Comparison of ENCODE assay signal across 37 cellular contexts in the genomic region with DNA sequence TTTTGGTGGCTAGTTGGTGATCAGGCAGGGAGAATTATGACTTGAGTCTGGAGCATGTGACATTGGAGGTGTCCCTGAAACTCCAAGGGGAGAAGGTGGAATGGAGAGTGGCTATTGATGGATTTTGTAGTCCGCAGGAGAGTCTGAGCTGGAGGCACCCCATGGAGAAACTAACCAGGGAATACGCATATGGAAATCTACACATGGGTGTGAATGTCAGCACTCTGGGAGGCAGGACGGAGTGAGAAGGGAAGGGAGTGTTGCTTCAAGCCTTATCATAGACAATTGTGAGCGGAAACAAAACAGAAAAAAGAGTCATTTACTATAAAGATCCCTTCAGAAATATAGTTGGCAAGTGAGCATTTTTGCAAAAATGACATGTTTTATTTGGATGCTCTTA. TPM values are rescaled to one million over a fixed set of nuclear protein-coding genes. Genes with fewer than 3 reads are reported as not detected.
"Had no signal": no experiment of that assay in that cellular context is flagged by ENCODE, and none has a peak within 500 bp of the region (broad histone marks: within the 10 kb centered on the region; RNA-seq: fewer than 3 reads in every experiment).

No MANE protein-coding gene starts in this region.

- H3K9me3 Mint-ChIP-seq: activated CD4-positive, alpha-beta memory T cell treated with anti-CD3 and anti-CD28 coated beads for 36 hours; activated CD4-positive, alpha-beta T cell treated with anti-CD3 and anti-CD28 coated beads, Interleukin-2, amount 10 ng/mL, durations not matched to agents 24 days and 14 days; activated naive CD4-positive, alpha-beta T cell treated with anti-CD3 and anti-CD28 coated beads, Interleukin-2, amount 10 ng/mL, durations not matched to agents 7 days and 5 days; activated naive CD8-positive, alpha-beta T cell treated with anti-CD3 and anti-CD28 coated beads, Interleukin-2, amount 10 ng/mL, durations not matched to agents 7 days and 5 days; activated T-helper 1 cell treated with anti-CD3 and anti-CD28 coated beads, Interleukin-12 subunit alpha, Interleukin-12 subunit beta, Interleukin-2, Interleukin-4 antibody, amounts not matched to agents 30 ng/mL and 10 ng/mL and 1 ng/mL, durations not matched to agents 14 hours and 24 hours and 36 hours; neural crest cell; stimulated activated naive CD8-positive, alpha-beta T cell treated with anti-CD3 and anti-CD28 coated beads, Interleukin-15, Interleukin-2, amounts not matched to agents 100 ng/mL and 50 ng/mL, for 24 hours; type B pancreatic cell had no signal

- DNase-seq: activated CD4-positive, alpha-beta memory T cell treated with anti-CD3 and anti-CD28 coated beads for 36 hours; activated CD4-positive, alpha-beta T cell treated with anti-CD3 and anti-CD28 coated beads, Interleukin-2, amount 10 ng/mL, durations not matched to agents 24 days and 14 days; activated CD8-positive, alpha-beta memory T cell treated with anti-CD3 and anti-CD28 coated beads, Interleukin-2, amount 50 U/mL, for 4 hours; activated gamma-delta T cell; activated naive CD4-positive, alpha-beta T cell treated with anti-CD3 and anti-CD28 coated beads, Interleukin-2, amount 10 ng/mL, durations not matched to agents 7 days and 5 days; activated naive CD8-positive, alpha-beta T cell treated with anti-CD3 and anti-CD28 coated beads, Interleukin-2, amount 10 ng/mL, durations not matched to agents 7 days and 5 days; activated T-cell treated with anti-CD3 and anti-CD28 coated beads, Interleukin-2, amount 50 U/mL, for 1 hour; amniotic stem cell; brain microvascular endothelial cell; dorsolateral prefrontal cortex; effector memory CD4-positive, alpha-beta T cell; foreskin keratinocyte; heart left ventricle; left lung; midbrain; naive thymus-derived CD4-positive, alpha-beta T cell; occipital lobe; right lobe of liver; stimulated activated CD4-positive, alpha-beta T cell treated with anti-CD3 and anti-CD28 coated beads, Interleukin-12 subunit alpha, Interleukin-12 subunit beta, amount 100 ng/mL, for 4 hours; stimulated activated CD4-positive, alpha-beta T cell treated with anti-CD3 and anti-CD28 coated beads, Interleukin-4, amount 100 ng/mL, for 1 hour; T-helper 1 cell had no signal

- H3K9me3 ChIP-seq: heart left ventricle, left lung, right lobe of liver, thoracic aorta, vagina had no signal

- H3K27ac ChIP-seq: brain microvascular endothelial cell, coronary artery, dorsolateral prefrontal cortex, foreskin keratinocyte, heart left ventricle, left lung, right lobe of liver, thoracic aorta, vagina, VCaP had no signal

- H3K27me3 ChIP-seq: brain microvascular endothelial cell, right lobe of liver, vagina had no signal

- H3K4me3 ChIP-seq: coronary artery, dorsolateral prefrontal cortex, heart left ventricle, left lung, right lobe of liver, thoracic aorta, vagina had no signal

- H3K4me3 Mint-ChIP-seq: activated CD4-positive, alpha-beta memory T cell treated with anti-CD3 and anti-CD28 coated beads for 36 hours; activated CD4-positive, alpha-beta T cell treated with anti-CD3 and anti-CD28 coated beads, Interleukin-2, amount 10 ng/mL, durations not matched to agents 24 days and 14 days; activated naive CD4-positive, alpha-beta T cell treated with anti-CD3 and anti-CD28 coated beads, Interleukin-2, amount 10 ng/mL, durations not matched to agents 7 days and 5 days; activated naive CD8-positive, alpha-beta T cell treated with anti-CD3 and anti-CD28 coated beads, Interleukin-2, amount 10 ng/mL, durations not matched to agents 7 days and 5 days; activated T-helper 1 cell treated with anti-CD3 and anti-CD28 coated beads, Interleukin-12 subunit alpha, Interleukin-12 subunit beta, Interleukin-2, Interleukin-4 antibody, amounts not matched to agents 30 ng/mL and 10 ng/mL and 1 ng/mL, durations not matched to agents 14 hours and 24 hours and 36 hours; naive thymus-derived CD4-positive, alpha-beta T cell; neural crest cell; stimulated activated naive CD8-positive, alpha-beta T cell treated with anti-CD3 and anti-CD28 coated beads, Interleukin-15, Interleukin-2, amounts not matched to agents 100 ng/mL and 50 ng/mL, for 24 hours; type B pancreatic cell had no signal

- H3K4me1 Mint-ChIP-seq: activated CD4-positive, alpha-beta T cell treated with anti-CD3 and anti-CD28 coated beads, Interleukin-2, amount 10 ng/mL, durations not matched to agents 24 days and 14 days; activated naive CD4-positive, alpha-beta T cell treated with anti-CD3 and anti-CD28 coated beads, Interleukin-2, amount 10 ng/mL, durations not matched to agents 7 days and 5 days; activated naive CD8-positive, alpha-beta T cell treated with anti-CD3 and anti-CD28 coated beads, Interleukin-2, amount 10 ng/mL, durations not matched to agents 7 days and 5 days; naive thymus-derived CD4-positive, alpha-beta T cell; neural crest cell had no signal

- ATAC-seq: activated CD4-positive, CD25-positive, alpha-beta regulatory T cell treated with anti-CD3 and anti-CD28 coated beads, Interleukin-2, amount 50 U/mL, for 24 hours; esophagus mucosa; foreskin keratinocyte; heart left ventricle; left lung; naive thymus-derived CD4-positive, alpha-beta T cell had no signal

- H3K36me3 Mint-ChIP-seq: activated CD4-positive, alpha-beta memory T cell treated with anti-CD3 and anti-CD28 coated beads for 36 hours; activated naive CD4-positive, alpha-beta T cell treated with anti-CD3 and anti-CD28 coated beads, Interleukin-2, amount 10 ng/mL, durations not matched to agents 7 days and 5 days; activated naive CD8-positive, alpha-beta T cell treated with anti-CD3 and anti-CD28 coated beads, Interleukin-2, amount 10 ng/mL, durations not matched to agents 7 days and 5 days; naive thymus-derived CD4-positive, alpha-beta T cell; type B pancreatic cell had no signal

- H3K27ac Mint-ChIP-seq: activated CD4-positive, alpha-beta memory T cell treated with anti-CD3 and anti-CD28 coated beads for 36 hours; activated CD4-positive, alpha-beta T cell treated with anti-CD3 and anti-CD28 coated beads, Interleukin-2, amount 10 ng/mL, durations not matched to agents 24 days and 14 days; activated naive CD4-positive, alpha-beta T cell treated with anti-CD3 and anti-CD28 coated beads, Interleukin-2, amount 10 ng/mL, durations not matched to agents 7 days and 5 days; activated naive CD8-positive, alpha-beta T cell treated with anti-CD3 and anti-CD28 coated beads, Interleukin-2, amount 10 ng/mL, durations not matched to agents 7 days and 5 days; activated T-helper 1 cell treated with anti-CD3 and anti-CD28 coated beads, Interleukin-12 subunit alpha, Interleukin-12 subunit beta, Interleukin-2, Interleukin-4 antibody, amounts not matched to agents 30 ng/mL and 10 ng/mL and 1 ng/mL, durations not matched to agents 14 hours and 24 hours and 36 hours; naive thymus-derived CD4-positive, alpha-beta T cell; stimulated activated naive CD8-positive, alpha-beta T cell treated with anti-CD3 and anti-CD28 coated beads, Interleukin-15, Interleukin-2, amounts not matched to agents 100 ng/mL and 50 ng/mL, for 24 hours; type B pancreatic cell had no signal

- H3K4me1 ChIP-seq: foreskin keratinocyte, heart left ventricle, left lung, right lobe of liver, vagina had no signal

- H3K36me3 ChIP-seq: brain microvascular endothelial cell, heart left ventricle, left lung, right lobe of liver, thoracic aorta, vagina had no signal

RNA-seq across cellular contexts. Expression of a gene that starts 0.7 kb away (rescaled TPM):
- total RNA-seq: activated CD4-positive, alpha-beta memory T cell treated with anti-CD3 and anti-CD28 coated beads for 36 hours; activated CD4-positive, alpha-beta T cell treated with anti-CD3 and anti-CD28 coated beads, Interleukin-2, amount 10 ng/mL, durations not matched to agents 24 days and 14 days; activated CD8-positive, alpha-beta memory T cell treated with anti-CD3 and anti-CD28 coated beads for 36 hours; activated naive CD8-positive, alpha-beta T cell treated with anti-CD3 and anti-CD28 coated beads, Interleukin-2, amount 10 ng/mL, durations not matched to agents 7 days and 5 days; activated T-helper 1 cell treated with anti-CD3 and anti-CD28 coated beads, Interleukin-12 subunit alpha, Interleukin-12 subunit beta, Interleukin-2, Interleukin-4 antibody, amounts not matched to agents 30 ng/mL and 10 ng/mL and 1 ng/mL, durations not matched to agents 14 hours and 24 hours and 36 hours; astrocyte; cardiac septum; cerebellum; esophagus mucosa; foreskin keratinocyte; heart left ventricle; left lung; naive thymus-derived CD4-positive, alpha-beta T cell; neural crest cell; occipital lobe; right lobe of liver; skeletal muscle tissue; subcutaneous adipose tissue; thoracic aorta; vagina had no signal
- polyA plus RNA-seq: foreskin keratinocyte; heart left ventricle; naive thymus-derived CD4-positive, alpha-beta T cell had no signal

RNA-seq across cellular contexts. Expression of a gene that starts 2.0 kb away (rescaled TPM):
- total RNA-seq: activated CD4-positive, alpha-beta memory T cell treated with anti-CD3 and anti-CD28 coated beads for 36 hours; activated CD4-positive, alpha-beta T cell treated with anti-CD3 and anti-CD28 coated beads, Interleukin-2, amount 10 ng/mL, durations not matched to agents 24 days and 14 days; activated CD8-positive, alpha-beta memory T cell treated with anti-CD3 and anti-CD28 coated beads for 36 hours; activated naive CD8-positive, alpha-beta T cell treated with anti-CD3 and anti-CD28 coated beads, Interleukin-2, amount 10 ng/mL, durations not matched to agents 7 days and 5 days; activated T-helper 1 cell treated with anti-CD3 and anti-CD28 coated beads, Interleukin-12 subunit alpha, Interleukin-12 subunit beta, Interleukin-2, Interleukin-4 antibody, amounts not matched to agents 30 ng/mL and 10 ng/mL and 1 ng/mL, durations not matched to agents 14 hours and 24 hours and 36 hours; astrocyte; cardiac septum; cerebellum; dorsolateral prefrontal cortex; esophagus mucosa; foreskin keratinocyte; heart left ventricle; left lung; naive thymus-derived CD4-positive, alpha-beta T cell; neural crest cell; occipital lobe; right lobe of liver; skeletal muscle tissue; subcutaneous adipose tissue; thoracic aorta; vagina had no signal
- polyA plus RNA-seq: foreskin keratinocyte; heart left ventricle; naive thymus-derived CD4-positive, alpha-beta T cell had no signal

RNA-seq across cellular contexts. Expression of a gene that starts 17.9 kb away (rescaled TPM):
- total RNA-seq: activated CD4-positive, alpha-beta memory T cell treated with anti-CD3 and anti-CD28 coated beads for 36 hours; activated CD4-positive, alpha-beta T cell treated with anti-CD3 and anti-CD28 coated beads, Interleukin-2, amount 10 ng/mL, durations not matched to agents 24 days and 14 days; activated CD8-positive, alpha-beta memory T cell treated with anti-CD3 and anti-CD28 coated beads for 36 hours; activated naive CD8-positive, alpha-beta T cell treated with anti-CD3 and anti-CD28 coated beads, Interleukin-2, amount 10 ng/mL, durations not matched to agents 7 days and 5 days; activated T-helper 1 cell treated with anti-CD3 and anti-CD28 coated beads, Interleukin-12 subunit alpha, Interleukin-12 subunit beta, Interleukin-2, Interleukin-4 antibody, amounts not matched to agents 30 ng/mL and 10 ng/mL and 1 ng/mL, durations not matched to agents 14 hours and 24 hours and 36 hours; astrocyte; cardiac septum; cerebellum; dorsolateral prefrontal cortex; esophagus mucosa; foreskin keratinocyte; heart left ventricle; left lung; naive thymus-derived CD4-positive, alpha-beta T cell; neural crest cell; occipital lobe; right lobe of liver; skeletal muscle tissue; subcutaneous adipose tissue; thoracic aorta; vagina had no signal
- polyA plus RNA-seq: foreskin keratinocyte; heart left ventricle; naive thymus-derived CD4-positive, alpha-beta T cell had no signal

RNA-seq across cellular contexts. Expression of a gene that starts 50.0 kb away (rescaled TPM):
- total RNA-seq: activated CD4-positive, alpha-beta memory T cell treated with anti-CD3 and anti-CD28 coated beads for 36 hours; activated CD4-positive, alpha-beta T cell treated with anti-CD3 and anti-CD28 coated beads, Interleukin-2, amount 10 ng/mL, durations not matched to agents 24 days and 14 days; activated CD8-positive, alpha-beta memory T cell treated with anti-CD3 and anti-CD28 coated beads for 36 hours; activated naive CD8-positive, alpha-beta T cell treated with anti-CD3 and anti-CD28 coated beads, Interleukin-2, amount 10 ng/mL, durations not matched to agents 7 days and 5 days; activated T-helper 1 cell treated with anti-CD3 and anti-CD28 coated beads, Interleukin-12 subunit alpha, Interleukin-12 subunit beta, Interleukin-2, Interleukin-4 antibody, amounts not matched to agents 30 ng/mL and 10 ng/mL and 1 ng/mL, durations not matched to agents 14 hours and 24 hours and 36 hours; astrocyte; cardiac septum; cerebellum; dorsolateral prefrontal cortex; esophagus mucosa; foreskin keratinocyte; heart left ventricle; left lung; naive thymus-derived CD4-positive, alpha-beta T cell; neural crest cell; occipital lobe; right lobe of liver; skeletal muscle tissue; subcutaneous adipose tissue; thoracic aorta; vagina had no signal
- polyA plus RNA-seq: foreskin keratinocyte; heart left ventricle; naive thymus-derived CD4-positive, alpha-beta T cell had no signal
